1 cellular context compared by ENCODE assay signal in genomic region chr13:101390461-101390860, GRCh38.
TF ChIP-seq lines count a peak whose summit lies in the region.

No MANE protein-coding gene starts in this region.

TF ChIP-seq in endothelial cell of umbilical vein, 7 proteins besides CTCF, POLR2A, EP300 and RAD21 (continued from another document):
- no peak for TF ChIP-seq MYC (IDR thresholded peaks at IDR 0.05; ENCODE audit: low read depth, low read length)
